21 cellular contexts compared by ENCODE assay signal in the genomic region with DNA sequence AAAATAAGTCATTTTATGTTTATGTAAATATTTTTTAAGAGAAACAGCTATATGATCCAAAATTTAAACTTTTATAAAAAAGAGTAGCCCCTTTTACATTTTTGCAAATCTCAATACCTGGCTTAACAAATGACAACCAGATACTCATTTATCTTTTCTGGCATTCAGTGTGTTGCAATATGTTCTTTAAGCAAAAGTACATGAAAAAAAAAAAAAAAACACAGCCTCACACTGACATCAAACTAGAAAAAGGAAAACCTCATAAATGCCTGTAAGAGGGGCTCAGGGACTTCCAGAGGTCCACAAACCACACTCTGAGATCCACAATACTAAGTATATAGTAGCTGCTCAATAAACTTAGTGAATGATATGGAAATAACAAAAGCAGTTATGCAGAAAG.
"Had no signal": no experiment of that assay in that cellular context is flagged by ENCODE, and none has a peak within 500 bp of the region (broad histone marks: within the 10 kb centered on the region; RNA-seq: fewer than 3 reads in every experiment).

No MANE protein-coding gene starts in this region.

- H3K27ac ChIP-seq: dorsolateral prefrontal cortex, left ventricle myocardium inferior, lower lobe of right lung, pancreas, suprapubic skin, thyroid gland, uterus had no signal

- H3K9me3 Mint-ChIP-seq: memory B cell; nephron; stimulated activated effector memory CD8-positive, alpha-beta T cell treated with anti-CD3 and anti-CD28 coated beads, Interleukin-12 subunit alpha, Interleukin-12 subunit beta, amount 100 ng/mL, for 72 hours; type B pancreatic cell had no signal

- H3K4me1 ChIP-seq: left ventricle myocardium inferior, thyroid gland had no signal

- H3K27me3 ChIP-seq: dorsolateral prefrontal cortex, pancreas, suprapubic skin, thyroid gland, uterus had no signal

- H3K27me3 Mint-ChIP-seq: memory B cell, progenitor cell of endocrine pancreas, type B pancreatic cell had no signal

- H3K4me3 Mint-ChIP-seq: memory B cell; nephron; stimulated activated effector memory CD8-positive, alpha-beta T cell treated with anti-CD3 and anti-CD28 coated beads, Interleukin-12 subunit alpha, Interleukin-12 subunit beta, amount 100 ng/mL, for 72 hours; type B pancreatic cell had no signal

- H3K4me3 ChIP-seq: dorsolateral prefrontal cortex, left ventricle myocardium inferior, lower lobe of right lung, pancreas, suprapubic skin, thyroid gland, uterus had no signal

- H3K4me1 Mint-ChIP-seq: nephron had no signal

- ATAC-seq: lower lobe of right lung; pancreas; right cardiac atrium; stimulated activated effector memory CD8-positive, alpha-beta T cell treated with anti-CD3 and anti-CD28 coated beads, Interleukin-12 subunit alpha, Interleukin-12 subunit beta, amount 100 ng/mL, for 72 hours; stimulated activated naive CD8-positive, alpha-beta T cell treated with anti-CD3 and anti-CD28 coated beads, Interleukin-15, Interleukin-2, amounts not matched to agents 100 U/mL and 50 U/mL, for 24 hours had no signal

- H3K9me3 ChIP-seq: left ventricle myocardium inferior, lower lobe of right lung, pancreas, suprapubic skin, thyroid gland, uterus had no signal

- H3K27ac Mint-ChIP-seq: memory B cell; nephron; progenitor cell of endocrine pancreas; stimulated activated effector memory CD8-positive, alpha-beta T cell treated with anti-CD3 and anti-CD28 coated beads, Interleukin-12 subunit alpha, Interleukin-12 subunit beta, amount 100 ng/mL, for 72 hours; type B pancreatic cell had no signal

- H3K36me3 ChIP-seq: uterus had no signal

- DNase-seq: cortex of kidney; dorsolateral prefrontal cortex; effector CD8-positive, alpha-beta T cell; foreskin fibroblast; left ventricle myocardium inferior; lower lobe of right lung; midbrain; occipital lobe; pancreas; right cardiac atrium; stimulated activated CD4-positive, alpha-beta T cell treated with anti-CD3 and anti-CD28 coated beads, Interleukin-4, amount 100 ng/mL, for 1 hour; stimulated activated CD8-positive, alpha-beta memory T cell treated with anti-CD3 and anti-CD28 coated beads, Interleukin-4, amount 100 ng/mL, for 48 hours; stimulated activated naive CD8-positive, alpha-beta T cell treated with anti-CD3 and anti-CD28 coated beads, Interleukin-15, Interleukin-2, amounts not matched to agents 100 U/mL and 50 U/mL, for 24 hours; uterus had no signal
